8 cellular contexts compared by ENCODE assay signal in genomic region chr6:24919404-24919892, GRCh38. TPM values are rescaled to one million over a fixed set of nuclear protein-coding genes. Genes with fewer than 3 reads are reported as not detected.
DNase-seq lines count a peak whose midpoint lies in the region; ATAC-seq, FAIRE-seq and TF ChIP-seq lines count a peak whose summit lies in the region.

No MANE protein-coding gene starts in this region.

- H3K9me3 ChIP-seq in H1 (ENCODE audit: insufficient read depth in 2 of 2, low read depth in 1 of 2, low read length in 1 of 2) = no peaks in the 10 kb centered on the region

- whole genome bisulfite sequencing in H1 (ENCODE audit: extremely low coverage in 1 of 2, insufficient coverage in 1 of 2, insufficient read length in 1 of 2, insufficient replicate concordance in 2 of 2, low coverage in 1 of 2, low lambda C conversion rate in 2 of 2, missing lambda C conversion rate in 1 of 2), 2 experiments = 62% methylated on average over 8 of the region's 8 CpGs; no CpG with 5 or more reads in 1 of the 2 experiments

- DNase-seq in DMS53 (lab: John Stamatoyannopoulos, UW) (peak; percentile 92), NCI-H2029 (lab: John Stamatoyannopoulos, UW) (peak; percentile 95), H1 (ENCODE audit: low read depth in 1 of 2, low spot score in 2 of 2) (no peak), AG20443 (ENCODE audit: low spot score) (no peak), HUDEP-2 (lab: John Stamatoyannopoulos, UW; ENCODE audit: unreplicated experiment in 76 of 76) (no peak)
- DNase-seq in stimulated activated CD4-positive, alpha-beta T cell treated with anti-CD3 and anti-CD28 coated beads, Interleukin-2, amount 100 ng/mL, for 24 hours = no peak

- H2BK15ac ChIP-seq in H1 (ENCODE audit: low read length) = no peak overlapping the region

- H2BK12ac ChIP-seq in H1 (ENCODE audit: low read depth, low read length) = peak overlapping the region; percentile 30; the same call in 1 of the 2 replicates

- no peak for TF ChIP-seq RAD21 in H1 (IDR thresholded peaks at IDR 0.05 in 1 of 2, conservative IDR thresholded peaks at IDR 0.05 in 1 of 2; ENCODE audit: low read depth in 2 of 2, low read length in 2 of 2)

- TF ChIP-seq EP300 in H1 (IDR thresholded peaks at IDR 0.05; ENCODE audit: borderline replicate concordance in 1 of 2, low read depth in 2 of 2, low read length in 2 of 2) = no peak

- no peaks in the 10 kb centered on the region for H4K20me1 ChIP-seq in H1 (replicated peaks in 1 of 2; ENCODE audit: control insufficient read depth in 1 of 2, insufficient read depth in 2 of 2, low read length in 2 of 2)

- H3K79me2 ChIP-seq in H1 (ENCODE audit: control insufficient read depth in 1 of 2, insufficient read depth in 2 of 2, low read length in 2 of 2) = peaks cover 0 to 62% of the 10 kb centered on the region in 2 experiments; a peak in 2 of 4 replicates

- H2BK20ac ChIP-seq in H1 (ENCODE audit: low read length) = peak overlapping the region; percentile 62; the same call in 1 of the 2 replicates

- H4K5ac ChIP-seq in H1 (ENCODE audit: insufficient read length, low read depth, low read length) = no peak overlapping the region

- H3K27ac ChIP-seq in H1 (ENCODE audit: low read depth, low read length) = no peak overlapping the region

- TF ChIP-seq POLR2A in H1 (IDR thresholded peaks at IDR 0.05; ENCODE audit: control extremely low read depth in 1 of 2, low read depth in 2 of 2, low read length in 2 of 2) = no peak

- H3K79me1 ChIP-seq in H1 (ENCODE audit: low read depth, low read length) = no peaks in the 10 kb centered on the region

- H3K14ac ChIP-seq in H1 (ENCODE audit: insufficient read length) = no peak overlapping the region

- no peak for FAIRE-seq in H1 (lab: Jason Lieb, UNC)

- peak overlapping the region in 1 of 2 experiments; percentile 37; a peak in 2 of 4 replicates for H3K4me2 ChIP-seq in H1 (ENCODE audit: insufficient read depth in 1 of 2, low read depth in 2 of 2, low read length in 2 of 2)

- H3K4ac ChIP-seq in H1 (replicated peaks; ENCODE audit: insufficient read length, low read depth, low read length) = no peak overlapping the region

- H3K18ac ChIP-seq in H1 (ENCODE audit: extremely low read depth, low read length) = no peak overlapping the region

- no peak overlapping the region for H2BK120ac ChIP-seq in H1 (replicated peaks; ENCODE audit: low read depth, low read length)

- no peak overlapping the region for H3K56ac ChIP-seq in H1 (replicated peaks; ENCODE audit: insufficient read length, low read depth, low read length)

- no peak for TF ChIP-seq CTCF in H1 (IDR thresholded peaks at IDR 0.05; ENCODE audit: control extremely low read depth in 1 of 3, insufficient read depth in 1 of 3, low read depth in 1 of 3, low read length in 3 of 3)

- no peak overlapping the region for H4K8ac ChIP-seq in H1 (ENCODE audit: extremely low read depth, insufficient read depth, low read length)

- no peaks in the 10 kb centered on the region for H3K23me2 ChIP-seq in H1 (ENCODE audit: low read depth, low read length)

- ATAC-seq in GM21717 (IDR thresholded peaks at IDR 0.05; ENCODE audit: unreplicated experiment) (peak; percentile 46), HG03045 (IDR thresholded peaks at IDR 0.05; ENCODE audit: unreplicated experiment) (no peak)

- H2BK5ac ChIP-seq in H1 (ENCODE audit: low read depth, low read length) = peak overlapping the region; percentile 49; the same call in 1 of the 2 replicates

- H3K36me3 ChIP-seq in H1 (ENCODE audit: control insufficient read depth in 2 of 4, insufficient read depth in 4 of 4, low read length in 3 of 4) = no peaks in the 10 kb centered on the region

- peaks cover 9 to 31% (median 23%) of the 10 kb centered on the region in 4 experiments for H3K4me1 ChIP-seq in H1 (replicated peaks in 1 of 4; ENCODE audit: control insufficient read depth in 3 of 4, insufficient read depth in 4 of 4, low read length in 3 of 4)

- 0 out of 7 replicates have a peak overlapping the region, but pooled peaks of 1 of the 4 experiments have one; percentile 22 for H3K9ac ChIP-seq in H1 (replicated peaks in 1 of 4; ENCODE audit: extremely low read depth in 1 of 4, low read depth in 3 of 4, low read length in 3 of 4)

- H3K4me3 ChIP-seq in H1 (ENCODE audit: extremely low read depth in 1 of 4, insufficient read depth in 2 of 4, low read depth in 3 of 4, low read length in 4 of 4) = no peak overlapping the region

- H3K27me3 ChIP-seq in H1 (replicated peaks in 1 of 4; ENCODE audit: control insufficient read depth in 3 of 4, extremely low read depth in 1 of 4, insufficient read depth in 3 of 4, low read length in 3 of 4) = no peaks in the 10 kb centered on the region

- H2AFZ ChIP-seq in H1 (ENCODE audit: low read length) = no peak overlapping the region

- peak overlapping the region; percentile 59; the same call in 1 of the 2 replicates for H2AK5ac ChIP-seq in H1 (ENCODE audit: low read depth, low read length)

- H4K91ac ChIP-seq in H1 (replicated peaks; ENCODE audit: insufficient read length, low read length) = no peak overlapping the region

- POLR2A ChIA-PET in H1 (lab: Charles Lee; ENCODE audit: partially characterized antibody) = interaction anchor here (0.6 to 2.8 kb wide), 4 partner anchors 9 to 43 kb away, joined by 3 to 17 read pairs (median 6); no protein-coding TSS in a partner anchor

- no peak overlapping the region for H3K23ac ChIP-seq in H1 (ENCODE audit: insufficient read length)

- CTCF ChIA-PET in H1 (lab: Charles Lee; ENCODE audit: partially characterized antibody) = interaction anchor here (0.6 to 12.2 kb wide), 9 partner anchors 9 to 426 kb away, joined by 3 to 138 read pairs (median 4); partner anchors contain the start of gene RIPOR2

TF ChIP-seq in H1, 55 proteins besides CTCF, POLR2A, EP300 and RAD21:
- TF ChIP-seq, protein P1, sequence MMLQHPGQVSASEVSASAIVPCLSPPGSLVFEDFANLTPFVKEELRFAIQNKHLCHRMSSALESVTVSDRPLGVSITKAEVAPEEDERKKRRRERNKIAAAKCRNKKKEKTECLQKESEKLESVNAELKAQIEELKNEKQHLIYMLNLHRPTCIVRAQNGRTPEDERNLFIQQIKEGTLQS (IDR thresholded peaks at IDR 0.05; ENCODE audit: insufficient read depth, low read depth, low read length) = no peak
- no peak for TF ChIP-seq TCF12 (IDR thresholded peaks at IDR 0.05; ENCODE audit: low read depth, low read length)
- TF ChIP-seq, protein P2, sequence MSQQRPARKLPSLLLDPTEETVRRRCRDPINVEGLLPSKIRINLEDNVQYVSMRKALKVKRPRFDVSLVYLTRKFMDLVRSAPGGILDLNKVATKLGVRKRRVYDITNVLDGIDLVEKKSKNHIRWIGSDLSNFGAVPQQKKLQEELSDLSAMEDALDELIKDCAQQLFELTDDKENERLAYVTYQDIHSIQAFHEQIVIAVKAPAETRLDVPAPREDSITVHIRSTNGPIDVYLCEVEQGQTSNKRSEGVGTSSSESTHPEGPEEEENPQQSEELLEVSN (IDR thresholded peaks at IDR 0.05) = no peak
- no peak for TF ChIP-seq CHD2 (IDR thresholded peaks at IDR 0.05; ENCODE audit: low read length)

RNA-seq across cellular contexts. Expression of gene RIPOR2, which starts 16.3 kb away (rescaled TPM):
- total RNA-seq in H1 (2021; fragmentation: NEBNext Ultra II Directional; extraction: Animal tissue kit (Norgen Biotek cat#: 25700)) = 44.5 and 45.6 TPM in 2 replicates
- polyA plus RNA-seq in H1 (2011; rRNA removed) = 13.3 and 16.7 TPM in 2 replicates
- 21.7 TPM for polyA plus RNA-seq in H1 (2011; cell fraction: cytosol; rRNA removed)
- 19.6 TPM for polyA plus RNA-seq in H1 (2011; cell fraction: nucleus; rRNA removed)
- 21.1 to 34.2 TPM (median 29.2 TPM) in 4 replicates for polyA plus RNA-seq in H1 (2012, experiment 1 of 2)
- 9.9 TPM for polyA plus RNA-seq in H1 (2012, experiment 2 of 2)
- 22.5 TPM for polyA plus RNA-seq in H1 (2013, experiment 1 of 2)
- polyA plus RNA-seq in H1 (2013, experiment 2 of 2) = 22.1 TPM
- polyA minus RNA-seq in H1 (2011; rRNA and poly(A)+ RNA removed) = 43.9 and 57.0 TPM in 2 replicates
- polyA minus RNA-seq in H1 (2011; cell fraction: cytosol; rRNA and poly(A)+ RNA removed) = 17.9 TPM
- polyA minus RNA-seq in H1 (2011; cell fraction: nucleus; rRNA and poly(A)+ RNA removed) = 23.2 TPM

Comparison
In these comparisons a context has a peak if more than half of its experiments do, and no peak if none do; other contexts are left out.
1. DNase-seq: peak in DMS53 (single experiment) and NCI-H2029 (single experiment); none in H1 (0 of 2), stimulated activated CD4-positive, alpha-beta T cell treated with anti-CD3 and anti-CD28 coated beads, Interleukin-2, amount 100 ng/mL, for 24 hours (0 of 2), AG20443 (single experiment) and HUDEP-2 (0 of 76).